27 cellular contexts compared by ENCODE assay signal in the genomic region with DNA sequence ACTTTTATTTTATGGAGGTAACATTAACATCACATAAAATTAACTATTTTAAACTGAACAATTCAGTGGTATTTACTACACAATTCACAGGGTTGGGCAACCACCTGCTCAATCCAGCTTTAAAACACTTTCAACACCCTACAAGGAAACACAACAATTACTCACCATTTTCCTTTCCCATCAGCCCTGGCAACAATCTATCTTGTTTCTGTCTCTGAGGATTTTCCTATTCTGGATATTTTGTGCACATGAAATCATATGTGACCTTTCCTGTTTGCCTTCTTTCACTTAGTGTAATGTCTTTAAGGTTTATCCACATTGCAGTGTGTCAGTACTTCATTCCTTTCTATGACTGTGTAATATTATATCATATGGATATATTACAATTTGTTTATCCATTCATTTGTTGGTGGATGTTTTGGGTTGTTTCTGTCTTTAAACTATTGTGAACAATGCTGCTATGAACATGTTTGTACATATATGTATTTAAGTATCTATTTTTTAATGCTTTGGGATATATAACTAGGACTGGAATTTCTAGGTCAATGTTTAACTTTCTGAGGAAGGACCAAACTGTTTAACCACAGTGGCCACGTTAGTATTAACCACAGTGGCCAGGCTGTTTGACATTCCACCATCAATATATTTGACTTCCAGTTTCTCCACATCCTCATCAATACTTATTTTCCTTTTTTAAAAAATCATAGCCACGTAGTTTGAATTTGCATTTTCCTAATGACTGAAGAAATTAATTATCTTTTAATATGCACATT.
DNase-seq lines count a peak whose midpoint lies in the region; ATAC-seq and TF ChIP-seq lines count a peak whose summit lies in the region.
"Had no signal": no experiment of that assay in that cellular context is flagged by ENCODE, and none has a peak within 500 bp of the region (broad histone marks: within the 10 kb centered on the region; RNA-seq: fewer than 3 reads in every experiment).

No MANE protein-coding gene starts in this region.

- no peak overlapping the region for H3K4me3 ChIP-seq in breast epithelium
- no peak overlapping the region for H3K4me3 ChIP-seq in foreskin fibroblast (ENCODE audit: low read depth in 1 of 2, low read length in 2 of 2)
- H3K4me3 ChIP-seq: Peyer's patch, SJSA1 had no signal

- CTCF ChIA-PET in MCF 10A (lab: Yijun Ruan, JAX) = no interaction called here

- H3K27me3 ChIP-seq in breast epithelium = no peaks in the 10 kb centered on the region
- H3K27me3 ChIP-seq: Peyer's patch had no signal

- no peak overlapping the region for H3K27ac Mint-ChIP-seq in MCF 10A (ENCODE audit: low read depth, unreplicated experiment)
- H3K27ac Mint-ChIP-seq: CD8-positive, alpha-beta T cell; HFFc6 had no signal

- no peaks in the 10 kb centered on the region for H3K36me3 Mint-ChIP-seq in MCF 10A (ENCODE audit: insufficient read depth, unreplicated experiment)
- H3K36me3 Mint-ChIP-seq: CD8-positive, alpha-beta T cell had no signal

- peaks cover 8% of the 10 kb centered on the region for H3K9me3 Mint-ChIP-seq in MCF 10A (ENCODE audit: unreplicated experiment)

- no peak overlapping the region for H3K4me3 Mint-ChIP-seq in MCF 10A (ENCODE audit: unreplicated experiment)
- H3K4me3 Mint-ChIP-seq: CD8-positive, alpha-beta T cell; HFFc6 had no signal

- no peaks in the 10 kb centered on the region for H3K4me1 ChIP-seq in breast epithelium
- H3K4me1 ChIP-seq: Peyer's patch, SJSA1 had no signal

- no TSS peak for BruUV-seq in MCF 10A (replicated peaks; lab: Mats Ljungman, UMichigan)

- no peak for TF ChIP-seq POLR2A in breast epithelium (IDR thresholded peaks at IDR 0.05)

- ATAC-seq in SK-N-SH treated with all-trans-retinoic acid at 6 μM for 48 hours (no peak), HG03108 (IDR thresholded peaks at IDR 0.05; ENCODE audit: unreplicated experiment) (no peak)
- ATAC-seq: CD8-positive, alpha-beta T cell; Right ventricle myocardium inferior had no signal

- peaks cover under 1% of the 10 kb centered on the region for H3K27me3 Mint-ChIP-seq in MCF 10A (ENCODE audit: insufficient read depth, unreplicated experiment)

- H3K27ac ChIP-seq in breast epithelium = no peak overlapping the region
- H3K27ac ChIP-seq: HL-60, Peyer's patch, SJSA1 had no signal

- DNase-seq in MCF 10A (ENCODE audit: unreplicated experiment) (peak; percentile 52), breast epithelium (ENCODE audit: low spot score in 2 of 2) (no peak), dermis blood vessel endothelial cell (peak; percentile 25), kidney glomerular epithelial cell (lab: John Stamatoyannopoulos, UW) (peak; percentile 30), hippocampal formation (lab: John Stamatoyannopoulos, UW) (no peak), foreskin fibroblast (no peak)
- DNase-seq: 8988T; AML-193; C1 segment of cervical spinal cord; CD8-positive, alpha-beta T cell; DMS153; H7; HFFc6; KG1; NCI-H1417 treated with DMSO at 0.1 percent for 48 hours; NCI-H187; NCI-H2107; NCI-H2227 treated with DMSO at 0.1 percent for 48 hours; NCI-H510A treated with DMSO at 0.1 percent for 48 hours; NCI-H774; NK-92 treated with Interleukin-12 subunit alpha and Interleukin-12 subunit beta, amount 100 ng/mL, for 24 hours; Peyer's patch had no signal

- POLR2A ChIA-PET in MCF 10A (lab: Yijun Ruan, JAX) = no interaction called here

- intact Hi-C loops in MCF 10A (cut with micrococcal nuclease) = no loop called here
- intact Hi-C loops in breast epithelium (cut with DNase I; ENCODE audit: low total_unique reads) = no loop called here

- peaks cover 5% of the 10 kb centered on the region for H3K4me1 Mint-ChIP-seq in MCF 10A (ENCODE audit: insufficient read depth, unreplicated experiment)

- H3K9me3 ChIP-seq in breast epithelium = no peaks in the 10 kb centered on the region
- H3K9me3 ChIP-seq: Peyer's patch, SJSA1 had no signal

- no peak for TF ChIP-seq CTCF in MCF 10A (IDR thresholded peaks at IDR 0.05; ENCODE audit: unreplicated experiment)
- no peak for TF ChIP-seq CTCF in breast epithelium (IDR thresholded peaks at IDR 0.05)
- TF ChIP-seq CTCF in foreskin fibroblast (IDR thresholded peaks at IDR 0.05; ENCODE audit: low read depth, low read length) = no peak

- no peaks in the 10 kb centered on the region for H3K36me3 ChIP-seq in breast epithelium
- H3K36me3 ChIP-seq: Peyer's patch, SJSA1 had no signal

TF ChIP-seq in SK-N-SH treated with all-trans-retinoic acid at 6 μM for 48 hours, 23 proteins besides CTCF, POLR2A, EP300 and RAD21:
- TF ChIP-seq ARNTL (CRISPR knock-in tag; IDR thresholded peaks at IDR 0.05; ENCODE audit: borderline replicate concordance, low read depth) = no peak
- TF ChIP-seq ZC3H10 (CRISPR knock-in tag; IDR thresholded peaks at IDR 0.05) = no peak
- TF ChIP-seq ZNF565 (CRISPR knock-in tag; conservative IDR thresholded peaks at IDR 0.05; ENCODE audit: low read depth) = no peak
- TF ChIP-seq, protein P1, sequence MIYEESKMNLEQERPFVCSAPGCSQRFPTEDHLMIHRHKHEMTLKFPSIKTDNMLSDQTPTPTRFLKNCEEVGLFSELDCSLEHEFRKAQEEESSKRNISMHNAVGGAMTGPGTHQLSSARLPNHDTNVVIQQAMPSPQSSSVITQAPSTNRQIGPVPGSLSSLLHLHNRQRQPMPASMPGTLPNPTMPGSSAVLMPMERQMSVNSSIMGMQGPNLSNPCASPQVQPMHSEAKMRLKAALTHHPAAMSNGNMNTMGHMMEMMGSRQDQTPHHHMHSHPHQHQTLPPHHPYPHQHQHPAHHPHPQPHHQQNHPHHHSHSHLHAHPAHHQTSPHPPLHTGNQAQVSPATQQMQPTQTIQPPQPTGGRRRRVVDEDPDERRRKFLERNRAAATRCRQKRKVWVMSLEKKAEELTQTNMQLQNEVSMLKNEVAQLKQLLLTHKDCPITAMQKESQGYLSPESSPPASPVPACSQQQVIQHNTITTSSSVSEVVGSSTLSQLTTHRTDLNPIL (CRISPR knock-in tag; IDR thresholded peaks at IDR 0.05; ENCODE audit: low read depth) = no peak
- no peak for TF ChIP-seq ISL1 (CRISPR knock-in tag; IDR thresholded peaks at IDR 0.05)
- TF ChIP-seq ZNF70 (CRISPR knock-in tag; IDR thresholded peaks at IDR 0.05) = no peak
- no peak for TF ChIP-seq PPARA (CRISPR knock-in tag; IDR thresholded peaks at IDR 0.05; ENCODE audit: borderline replicate concordance)
- TF ChIP-seq RARB (CRISPR knock-in tag; IDR thresholded peaks at IDR 0.05) = no peak
- no peak for TF ChIP-seq ZNF8 (CRISPR knock-in tag; IDR thresholded peaks at IDR 0.05)
- no peak for TF ChIP-seq GLIS3 (CRISPR knock-in tag; IDR thresholded peaks at IDR 0.05)
- no peak for TF ChIP-seq TSHZ2 (CRISPR knock-in tag; IDR thresholded peaks at IDR 0.05)
- no peak for TF ChIP-seq ZFP30 (CRISPR knock-in tag; IDR thresholded peaks at IDR 0.05)

Comparison
In these comparisons a context has a peak if more than half of its experiments do, and no peak if none do; other contexts are left out.
1. DNase-seq: peak in MCF 10A (single experiment), dermis blood vessel endothelial cell (single experiment) and kidney glomerular epithelial cell (single experiment); none in breast epithelium (0 of 2), hippocampal formation (0 of 2) and foreskin fibroblast (0 of 2).